Comparison of ENCODE assay signal across 18 cellular contexts in the genomic region with DNA sequence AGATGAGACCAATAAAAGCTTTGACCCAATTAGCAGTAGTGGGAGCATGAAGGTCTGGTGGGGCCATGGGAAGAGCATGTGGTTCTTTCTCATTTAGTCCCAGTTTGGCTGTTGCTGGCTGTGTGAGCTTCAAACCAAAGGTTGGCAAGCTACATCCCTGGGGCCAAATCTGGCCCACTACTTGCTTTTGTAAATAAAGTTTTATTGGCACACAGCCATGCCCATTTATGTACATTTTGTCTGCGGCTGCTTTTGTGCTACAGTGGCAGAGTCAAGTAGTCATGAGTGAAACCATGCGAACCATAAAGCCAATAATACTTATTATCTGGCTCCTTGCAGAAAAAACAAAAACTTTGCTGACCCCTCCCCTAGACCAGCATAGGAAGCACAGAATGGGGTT.
A peak's percentile ranks its signal among the peaks of the same experiment; 100 is the strongest.
DNase-seq lines count a peak whose midpoint lies in the region; ATAC-seq, FAIRE-seq and TF ChIP-seq lines count a peak whose summit lies in the region.
"Had no signal": no experiment of that assay in that cellular context is flagged by ENCODE, and none has a peak within 500 bp of the region (broad histone marks: within the 10 kb centered on the region; RNA-seq: fewer than 3 reads in every experiment).

No MANE protein-coding gene starts in this region.

- no peak for DNase-seq in HepG2 (ENCODE audit: low spot score)
- DNase-seq in right lobe of liver = no peak
- DNase-seq in RPMI8226 = peak; percentile 72
- peak; percentile 26 for DNase-seq in mesenteric fat pad (ENCODE audit: low spot score)
- DNase-seq in HUDEP-2 (lab: John Stamatoyannopoulos, UW; ENCODE audit: unreplicated experiment in 76 of 76) = no peak
- no peak for DNase-seq in NCI-H2196 treated with DMSO at 0.1 percent for 48 hours (lab: John Stamatoyannopoulos, UW; ENCODE audit: unreplicated experiment)
- DNase-seq: C1 segment of cervical spinal cord; Calu3; CD4-positive, alpha-beta memory T cell; COR-L47; DMS53; EL; GDM1; H9 had no signal

- in situ Hi-C loops in HepG2 (cut with HindIII; ENCODE audit: extremely low pct_ligation_motif_present, low pct_unique_long_range_greater_than_20kb) = no loop called here

- BruUV-seq in HepG2 (replicated peaks; lab: Mats Ljungman, UMichigan) = no TSS peak

- H3K4me2 ChIP-seq in HepG2 (ENCODE audit: low read depth, low read length) = no peak overlapping the region
- H3K4me2 ChIP-seq: GM23338 had no signal

- TF ChIP-seq CTCF in HepG2 (CRISPR knock-in tag; IDR thresholded peaks at IDR 0.05) (no peak), right lobe of liver (IDR thresholded peaks at IDR 0.05) (no peak)

- H3K9me3 ChIP-seq in HepG2 (ENCODE audit: low read length) (no peaks in the 10 kb centered on the region), right lobe of liver (no peaks in the 10 kb centered on the region)

- POLR2A ChIA-PET in HepG2 (lab: Yijun Ruan, JAX) = no interaction called here

- H3K4me3 ChIP-seq in HepG2 (replicated peaks in 1 of 3; ENCODE audit: insufficient read depth in 1 of 3, low read depth in 2 of 3, low read length in 3 of 3) (no peak overlapping the region), right lobe of liver (no peak overlapping the region)
- H3K4me3 ChIP-seq: GM23338 had no signal

- H3K4me1 ChIP-seq in HepG2 (ENCODE audit: insufficient read depth, low read length) (no peaks in the 10 kb centered on the region), right lobe of liver (peaks cover 0 to 4% (median 0%) of the 10 kb centered on the region in 4 donors)

- no peaks in the 10 kb centered on the region for H4K20me1 ChIP-seq in HepG2 (ENCODE audit: insufficient read depth, low read length)

- FAIRE-seq in HepG2 (lab: Jason Lieb, UNC) = no peak
- FAIRE-seq: GM12891, GM18507 had no signal

- ATAC-seq in HepG2 (no peak), right lobe of liver (no peak)
- ATAC-seq: GM23338, HCT116 had no signal

- no peak overlapping the region for H3K9ac ChIP-seq in HepG2 (ENCODE audit: insufficient read depth, low read depth, low read length)

- H3K27ac ChIP-seq in HepG2 (ENCODE audit: extremely low read length, insufficient read depth, low read length) (no peak overlapping the region), right lobe of liver (no peak overlapping the region)

- H3K79me2 ChIP-seq in HepG2 (ENCODE audit: insufficient read depth, low read length) = no peaks in the 10 kb centered on the region

- H3K36me3 ChIP-seq in HepG2 (replicated peaks in 1 of 2; ENCODE audit: control insufficient read depth in 1 of 2, insufficient read depth in 2 of 2, low read length in 2 of 2) (no peaks in the 10 kb centered on the region), right lobe of liver (no peaks in the 10 kb centered on the region)

- CTCF ChIA-PET in HepG2 (lab: Yijun Ruan, JAX; ENCODE audit: low intra/inter-chr PET ratio, low total read pairs) = no interaction called here

- peaks cover 4 to 39% of the 10 kb centered on the region in 2 experiments; a peak in 4 of 5 replicates for H3K27me3 ChIP-seq in HepG2 (ENCODE audit: control insufficient read depth in 1 of 2, insufficient read depth in 2 of 2, low read length in 2 of 2)
- peaks cover 0 to 6% of the 10 kb centered on the region in 2 donors for H3K27me3 ChIP-seq in right lobe of liver

- TF ChIP-seq RAD21 in HepG2 (CRISPR knock-in tag; IDR thresholded peaks at IDR 0.05) = no peak

- intact Hi-C loops in HepG2 (cut with micrococcal nuclease; ENCODE audit: unreplicated experiment) = no loop called here
- intact Hi-C loops in right lobe of liver (cut with DNase I) = no loop called here

- WGBS in HepG2 (ENCODE audit: low lambda C conversion rate) = 25% methylated on average over 2 of the region's 2 CpGs
- 88% methylated on average over 2 of the region's 2 CpGs for WGBS in right lobe of liver (ENCODE audit: insufficient coverage, low coverage, low lambda C conversion rate, missing lambda C conversion rate)

- H2AFZ ChIP-seq in HepG2 (ENCODE audit: low read length) = no peak overlapping the region
- H2AFZ ChIP-seq: GM23338 had no signal

- TF ChIP-seq POLR2A in HepG2 (IDR thresholded peaks at IDR 0.05; ENCODE audit: insufficient read depth in 1 of 2, low read depth in 2 of 2, low read length in 2 of 2) = no peak
- TF ChIP-seq POLR2A in right lobe of liver (IDR thresholded peaks at IDR 0.05) = no peak

- TF ChIP-seq EP300 in HepG2 (IDR thresholded peaks at IDR 0.05; ENCODE audit: low read depth in 2 of 2, low read length in 2 of 2) = no peak
- no peak for TF ChIP-seq EP300 in HepG2 (CRISPR knock-in tag; IDR thresholded peaks at IDR 0.05; ENCODE audit: borderline replicate concordance)

TF ChIP-seq in HepG2, 621 proteins besides CTCF, POLR2A, EP300 and RAD21:
- TF ChIP-seq, protein P1, sequence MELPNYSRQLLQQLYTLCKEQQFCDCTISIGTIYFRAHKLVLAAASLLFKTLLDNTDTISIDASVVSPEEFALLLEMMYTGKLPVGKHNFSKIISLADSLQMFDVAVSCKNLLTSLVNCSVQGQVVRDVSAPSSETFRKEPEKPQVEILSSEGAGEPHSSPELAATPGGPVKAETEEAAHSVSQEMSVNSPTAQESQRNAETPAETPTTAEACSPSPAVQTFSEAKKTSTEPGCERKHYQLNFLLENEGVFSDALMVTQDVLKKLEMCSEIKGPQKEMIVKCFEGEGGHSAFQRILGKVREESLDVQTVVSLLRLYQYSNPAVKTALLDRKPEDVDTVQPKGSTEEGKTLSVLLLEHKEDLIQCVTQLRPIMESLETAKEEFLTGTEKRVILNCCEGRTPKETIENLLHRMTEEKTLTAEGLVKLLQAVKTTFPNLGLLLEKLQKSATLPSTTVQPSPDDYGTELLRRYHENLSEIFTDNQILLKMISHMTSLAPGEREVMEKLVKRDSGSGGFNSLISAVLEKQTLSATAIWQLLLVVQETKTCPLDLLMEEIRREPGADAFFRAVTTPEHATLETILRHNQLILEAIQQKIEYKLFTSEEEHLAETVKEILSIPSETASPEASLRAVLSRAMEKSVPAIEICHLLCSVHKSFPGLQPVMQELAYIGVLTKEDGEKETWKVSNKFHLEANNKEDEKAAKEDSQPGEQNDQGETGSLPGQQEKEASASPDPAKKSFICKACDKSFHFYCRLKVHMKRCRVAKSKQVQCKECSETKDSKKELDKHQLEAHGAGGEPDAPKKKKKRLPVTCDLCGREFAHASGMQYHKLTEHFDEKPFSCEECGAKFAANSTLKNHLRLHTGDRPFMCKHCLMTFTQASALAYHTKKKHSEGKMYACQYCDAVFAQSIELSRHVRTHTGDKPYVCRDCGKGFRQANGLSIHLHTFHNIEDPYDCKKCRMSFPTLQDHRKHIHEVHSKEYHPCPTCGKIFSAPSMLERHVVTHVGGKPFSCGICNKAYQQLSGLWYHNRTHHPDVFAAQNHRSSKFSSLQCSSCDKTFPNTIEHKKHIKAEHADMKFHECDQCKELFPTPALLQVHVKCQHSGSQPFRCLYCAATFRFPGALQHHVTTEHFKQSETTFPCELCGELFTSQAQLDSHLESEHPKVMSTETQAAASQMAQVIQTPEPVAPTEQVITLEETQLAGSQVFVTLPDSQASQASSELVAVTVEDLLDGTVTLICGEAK (IDR thresholded peaks at IDR 0.05) = no peak
- TF ChIP-seq, protein P1 (CRISPR knock-in tag; IDR thresholded peaks at IDR 0.05) = 0 out of 2 replicates have a peak, but pooled peaks have one; percentile 35
- no peak for TF ChIP-seq SCMH1 (CRISPR knock-in tag; IDR thresholded peaks at IDR 0.05; ENCODE audit: borderline replicate concordance)

Comparison
In these comparisons a context has a peak if more than half of its experiments do, and no peak if none do; other contexts are left out.
1. DNase-seq: peak in RPMI8226 (single experiment) and mesenteric fat pad (single experiment); none in HepG2 (single experiment), right lobe of liver (0 of 3), HUDEP-2 (0 of 76) and NCI-H2196 treated with DMSO at 0.1 percent for 48 hours (single experiment).